In genomic region chr15:54082836-54083492, GRCh38 we compare ENCODE assay signal across 9 cellular contexts.
DNase-seq lines count a peak whose midpoint lies in the region; ATAC-seq and TF ChIP-seq lines count a peak whose summit lies in the region.
"Had no signal": no experiment of that assay in that cellular context is flagged by ENCODE, and none has a peak within 500 bp of the region (broad histone marks: within the 10 kb centered on the region; RNA-seq: fewer than 3 reads in every experiment).

No MANE protein-coding gene starts in this region.

- no peaks in the 10 kb centered on the region for H4K20me1 ChIP-seq in GM23338 (replicated peaks; ENCODE audit: insufficient read depth)

- no peak overlapping the region for H3K4me3 Mint-ChIP-seq in GM23338
- H3K4me3 Mint-ChIP-seq: stimulated activated naive CD8-positive, alpha-beta T cell treated with anti-CD3 and anti-CD28 coated beads, Interleukin-15, Interleukin-2, amounts not matched to agents 100 ng/mL and 50 ng/mL, for 24 hours had no signal

- H3K27me3 Mint-ChIP-seq in GM23338 (ENCODE audit: insufficient read depth, low read depth, poor library complexity): no peaks in the 10 kb centered on the region

- DNase-seq in D341Med (ENCODE audit: low spot score) (peak; percentile 65), GM23338 (ENCODE audit: low spot score) (peak; percentile 40), SK-N-DZ (ENCODE audit: low spot score) (peak; percentile 27), iris pigment epithelial cell (ENCODE audit: low read depth) (peak; percentile 5), hypothalamus (lab: John Stamatoyannopoulos, UW) (no peak), KG1 (lab: John Stamatoyannopoulos, UW) (no peak), amygdala (lab: John Stamatoyannopoulos, UW) (no peak)

- peaks cover 36% of the 10 kb centered on the region for H3K9me3 Mint-ChIP-seq in GM23338
- H3K9me3 Mint-ChIP-seq: stimulated activated naive CD8-positive, alpha-beta T cell treated with anti-CD3 and anti-CD28 coated beads, Interleukin-15, Interleukin-2, amounts not matched to agents 100 ng/mL and 50 ng/mL, for 24 hours had no signal

- no peak overlapping the region for H2AFZ ChIP-seq in GM23338

- ATAC-seq in GM23338 (peak; percentile 90), HG02571 (IDR thresholded peaks at IDR 0.05; ENCODE audit: unreplicated experiment) (no peak)

- no peaks in the 10 kb centered on the region for H3K9me2 ChIP-seq in GM23338 (ENCODE audit: insufficient read depth)

- no peak overlapping the region for H3K27ac Mint-ChIP-seq in GM23338
- H3K27ac Mint-ChIP-seq: stimulated activated naive CD8-positive, alpha-beta T cell treated with anti-CD3 and anti-CD28 coated beads, Interleukin-15, Interleukin-2, amounts not matched to agents 100 ng/mL and 50 ng/mL, for 24 hours had no signal

- H3K27me3 ChIP-seq in GM23338 (ENCODE audit: insufficient read depth): no peaks in the 10 kb centered on the region

- H3K27ac ChIP-seq in GM23338 (ENCODE audit: low read depth): no peak overlapping the region

- no peaks in the 10 kb centered on the region for H3K4me1 ChIP-seq in GM23338 (ENCODE audit: insufficient read depth)

- H3K4me1 Mint-ChIP-seq in GM23338: no peaks in the 10 kb centered on the region

- no peaks in the 10 kb centered on the region for H3K79me2 ChIP-seq in GM23338 (replicated peaks; ENCODE audit: insufficient read depth)

- no peaks in the 10 kb centered on the region for H3F3A ChIP-seq in GM23338 (replicated peaks; ENCODE audit: low read depth)

- H3K4me2 ChIP-seq in GM23338: no peak overlapping the region

- TF ChIP-seq CTCF in GM23338 (conservative IDR thresholded peaks at IDR 0.05; ENCODE audit: low read depth in 2 of 2): peak; percentile 57 to 58

- no peak overlapping the region for H3K4me3 ChIP-seq in GM23338

- no peaks in the 10 kb centered on the region; the same call in 1 of the 3 replicates for H3K36me3 Mint-ChIP-seq in GM23338 (ENCODE audit: low read depth)

- no peaks in the 10 kb centered on the region for H3K36me3 ChIP-seq in GM23338 (ENCODE audit: insufficient read depth)

TF ChIP-seq in GM23338, 12 proteins besides CTCF, POLR2A, EP300 and RAD21:
- TF ChIP-seq EZH2 (IDR thresholded peaks at IDR 0.05; ENCODE audit: low read depth, unreplicated experiment) (no peak), ZNF462 (CRISPR knock-in tag; IDR thresholded peaks at IDR 0.05) (no peak), STAT1 (IDR thresholded peaks at IDR 0.05; ENCODE audit: unreplicated experiment) (no peak), NANOG (IDR thresholded peaks at IDR 0.05; ENCODE audit: borderline replicate concordance) (no peak), POLR2AphosphoS5 (IDR thresholded peaks at IDR 0.05; ENCODE audit: low read depth) (no peak), JUNB (IDR thresholded peaks at IDR 0.05; ENCODE audit: unreplicated experiment) (no peak), REST (IDR thresholded peaks at IDR 0.05; ENCODE audit: unreplicated experiment) (no peak), CREB1 (CRISPR knock-in tag; IDR thresholded peaks at IDR 0.05; ENCODE audit: low read depth) (no peak), EZH2phosphoT487 (IDR thresholded peaks at IDR 0.05; ENCODE audit: unreplicated experiment) (no peak), ZNF331 (CRISPR knock-in tag; IDR thresholded peaks at IDR 0.05; ENCODE audit: low read depth) (no peak), ZNF114 (CRISPR knock-in tag; IDR thresholded peaks at IDR 0.05) (no peak)
- TF ChIP-seq, protein P1, sequence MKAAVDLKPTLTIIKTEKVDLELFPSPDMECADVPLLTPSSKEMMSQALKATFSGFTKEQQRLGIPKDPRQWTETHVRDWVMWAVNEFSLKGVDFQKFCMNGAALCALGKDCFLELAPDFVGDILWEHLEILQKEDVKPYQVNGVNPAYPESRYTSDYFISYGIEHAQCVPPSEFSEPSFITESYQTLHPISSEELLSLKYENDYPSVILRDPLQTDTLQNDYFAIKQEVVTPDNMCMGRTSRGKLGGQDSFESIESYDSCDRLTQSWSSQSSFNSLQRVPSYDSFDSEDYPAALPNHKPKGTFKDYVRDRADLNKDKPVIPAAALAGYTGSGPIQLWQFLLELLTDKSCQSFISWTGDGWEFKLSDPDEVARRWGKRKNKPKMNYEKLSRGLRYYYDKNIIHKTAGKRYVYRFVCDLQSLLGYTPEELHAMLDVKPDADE (IDR thresholded peaks at IDR 0.05): no peak
TF ChIP-seq in GM23338: peak in this region for 0.

Comparison
In these comparisons a context has a peak if more than half of its experiments do, and no peak if none do; other contexts are left out.
1. DNase-seq: peak in D341Med (single experiment), GM23338 (single experiment), SK-N-DZ (single experiment) and iris pigment epithelial cell (single experiment); none in hypothalamus (0 of 51), KG1 (single experiment) and amygdala (0 of 56).